In genomic region chr13:110006304-110006703, GRCh38 we compare ENCODE assay signal across 12 cellular contexts.
A peak's percentile ranks its signal among the peaks of the same experiment; 100 is the strongest.
DNase-seq lines count a peak whose midpoint lies in the region; FAIRE-seq and TF ChIP-seq lines count a peak whose summit lies in the region.
"Had no signal": no experiment of that assay in that cellular context is flagged by ENCODE, and none has a peak within 500 bp of the region (broad histone marks: within the 10 kb centered on the region; RNA-seq: fewer than 3 reads in every experiment).

No MANE protein-coding gene starts in this region.

- H3K36me3 Mint-ChIP-seq in osteocyte (ENCODE audit: unreplicated experiment), result no peaks in the 10 kb centered on the region
- H3K36me3 Mint-ChIP-seq in activated T-helper 1 cell treated with anti-CD3 and anti-CD28 coated beads, Interleukin-12 subunit alpha, Interleukin-12 subunit beta, Interleukin-2, Interleukin-4 antibody, amounts not matched to agents 30 ng/mL and 10 ng/mL and 1 ng/mL, durations not matched to agents 14 hours and 24 hours and 36 hours (ENCODE audit: low read depth), result no peaks in the 10 kb centered on the region
- H3K36me3 Mint-ChIP-seq: activated naive CD4-positive, alpha-beta T cell treated with anti-CD3 and anti-CD28 coated beads, Interleukin-2, amount 10 ng/mL, durations not matched to agents 7 days and 5 days had no signal

- dilution Hi-C loops in keratinocyte (cut with MboI; ENCODE audit: extremely low pct_ligation_motif_present, low sequenced_read_pairs), result no loop called here

- FAIRE-seq in keratinocyte (lab: Jason Lieb, UNC), result peak; percentile 98

- no peak for TF ChIP-seq POLR2A in spleen (IDR thresholded peaks at IDR 0.05)

- H2AFZ ChIP-seq in Karpas-422 (ENCODE audit: low read length) (no peak overlapping the region), keratinocyte (ENCODE audit: control insufficient read depth, low read length) (peak overlapping the region; percentile 58)

- no peak overlapping the region for H3K27ac Mint-ChIP-seq in osteocyte (ENCODE audit: unreplicated experiment)
- no peak overlapping the region for H3K27ac Mint-ChIP-seq in activated T-helper 1 cell treated with anti-CD3 and anti-CD28 coated beads, Interleukin-12 subunit alpha, Interleukin-12 subunit beta, Interleukin-2, Interleukin-4 antibody, amounts not matched to agents 30 ng/mL and 10 ng/mL and 1 ng/mL, durations not matched to agents 14 hours and 24 hours and 36 hours
- H3K27ac Mint-ChIP-seq: activated CD8-positive, alpha-beta T cell treated with anti-CD3 and anti-CD28 coated beads for 36 hours; activated naive CD4-positive, alpha-beta T cell treated with anti-CD3 and anti-CD28 coated beads, Interleukin-2, amount 10 ng/mL, durations not matched to agents 7 days and 5 days had no signal

- no peak overlapping the region for H3K9ac ChIP-seq in Karpas-422 (ENCODE audit: low read length)
- no peak overlapping the region for H3K9ac ChIP-seq in keratinocyte (ENCODE audit: control insufficient read depth, extremely low read depth, insufficient read depth, low read length)

- no peak overlapping the region for H3K4me3 Mint-ChIP-seq in osteocyte (ENCODE audit: unreplicated experiment)
- H3K4me3 Mint-ChIP-seq in activated T-helper 1 cell treated with anti-CD3 and anti-CD28 coated beads, Interleukin-12 subunit alpha, Interleukin-12 subunit beta, Interleukin-2, Interleukin-4 antibody, amounts not matched to agents 30 ng/mL and 10 ng/mL and 1 ng/mL, durations not matched to agents 14 hours and 24 hours and 36 hours, result no peak overlapping the region
- H3K4me3 Mint-ChIP-seq: activated CD8-positive, alpha-beta T cell treated with anti-CD3 and anti-CD28 coated beads for 36 hours; activated naive CD4-positive, alpha-beta T cell treated with anti-CD3 and anti-CD28 coated beads, Interleukin-2, amount 10 ng/mL, durations not matched to agents 7 days and 5 days had no signal

- no peaks in the 10 kb centered on the region for H3K9me2 ChIP-seq in Karpas-422 (replicated peaks; ENCODE audit: insufficient read depth, low read length)

- H3K27me3 ChIP-seq in Karpas-422 (ENCODE audit: low read length) (no peaks in the 10 kb centered on the region), keratinocyte (ENCODE audit: control insufficient read depth, extremely low read depth, insufficient read depth, low read length) (no peaks in the 10 kb centered on the region), spleen (replicated peaks in 1 of 7) (no peaks in the 10 kb centered on the region)

- H3K9me3 Mint-ChIP-seq in osteocyte (ENCODE audit: unreplicated experiment), result no peaks in the 10 kb centered on the region
- H3K9me3 Mint-ChIP-seq in activated T-helper 1 cell treated with anti-CD3 and anti-CD28 coated beads, Interleukin-12 subunit alpha, Interleukin-12 subunit beta, Interleukin-2, Interleukin-4 antibody, amounts not matched to agents 30 ng/mL and 10 ng/mL and 1 ng/mL, durations not matched to agents 14 hours and 24 hours and 36 hours, result no peaks in the 10 kb centered on the region
- H3K9me3 Mint-ChIP-seq: activated CD8-positive, alpha-beta T cell treated with anti-CD3 and anti-CD28 coated beads for 36 hours; activated naive CD4-positive, alpha-beta T cell treated with anti-CD3 and anti-CD28 coated beads, Interleukin-2, amount 10 ng/mL, durations not matched to agents 7 days and 5 days had no signal

- H3K27ac ChIP-seq in Karpas-422 (ENCODE audit: low read length) (no peak overlapping the region), keratinocyte (ENCODE audit: control insufficient read depth, insufficient read depth, low read length) (peak overlapping the region; percentile 67), spleen (no peak overlapping the region)

- intact Hi-C loops in activated T-helper 1 cell treated with anti-CD3 and anti-CD28 coated beads, Interleukin-12 subunit alpha, Interleukin-12 subunit beta, Interleukin-2, Interleukin-4 antibody, amounts not matched to agents 30 ng/mL and 10 ng/mL and 1 ng/mL, durations not matched to agents 14 hours and 24 hours and 36 hours (cut with micrococcal nuclease), result no loop called here
- intact Hi-C loops in spleen (cut with DNase I; ENCODE audit: low total_unique reads), result no loop called here

- H4K20me1 ChIP-seq in Karpas-422 (ENCODE audit: insufficient read depth, low read depth, low read length) (no peaks in the 10 kb centered on the region), keratinocyte (ENCODE audit: control insufficient read depth, extremely low read depth, insufficient read depth, low read length) (no peaks in the 10 kb centered on the region)

- no peaks in the 10 kb centered on the region for H3K9me1 ChIP-seq in keratinocyte (ENCODE audit: control insufficient read depth, extremely low read depth, insufficient read depth, low read length)

- H3K9me3 ChIP-seq in Karpas-422 (ENCODE audit: low read length) (no peaks in the 10 kb centered on the region), keratinocyte (ENCODE audit: control insufficient read depth, low read depth, low read length) (no peaks in the 10 kb centered on the region), spleen (no peaks in the 10 kb centered on the region)

- H3K4me2 ChIP-seq in Karpas-422 (ENCODE audit: low read depth, low read length, poor library complexity, severe bottlenecking) (no peak overlapping the region), keratinocyte (ENCODE audit: control insufficient read depth, extremely low read depth, insufficient read depth, low read depth, low read length) (peak overlapping the region; percentile 1)

- H3K4me1 ChIP-seq in Karpas-422 (ENCODE audit: low read length) (no peaks in the 10 kb centered on the region), keratinocyte (ENCODE audit: control insufficient read depth, extremely low read depth, insufficient read depth, low read length) (peaks cover 31% of the 10 kb centered on the region), spleen (no peaks in the 10 kb centered on the region)

- no peak overlapping the region for H3K4me3 ChIP-seq in Karpas-422 (ENCODE audit: low read length)
- no peak overlapping the region for H3K4me3 ChIP-seq in keratinocyte (ENCODE audit: control insufficient read depth in 2 of 3, extremely low read depth in 1 of 3, insufficient read depth in 2 of 3, low read depth in 1 of 3, low read length in 3 of 3)
- H3K4me3 ChIP-seq in spleen, result no peak overlapping the region

- H3K36me3 ChIP-seq in Karpas-422 (ENCODE audit: insufficient read depth, low read length) (no peaks in the 10 kb centered on the region), keratinocyte (ENCODE audit: control insufficient read depth in 2 of 2, extremely low read depth in 1 of 2, insufficient read depth in 2 of 2, low read length in 2 of 2) (no peaks in the 10 kb centered on the region), spleen (no peaks in the 10 kb centered on the region)

- no peaks in the 10 kb centered on the region for H3K27me3 Mint-ChIP-seq in osteocyte (ENCODE audit: unreplicated experiment)
- H3K27me3 Mint-ChIP-seq in activated T-helper 1 cell treated with anti-CD3 and anti-CD28 coated beads, Interleukin-12 subunit alpha, Interleukin-12 subunit beta, Interleukin-2, Interleukin-4 antibody, amounts not matched to agents 30 ng/mL and 10 ng/mL and 1 ng/mL, durations not matched to agents 14 hours and 24 hours and 36 hours (ENCODE audit: insufficient read depth), result no peaks in the 10 kb centered on the region
- H3K27me3 Mint-ChIP-seq: activated CD8-positive, alpha-beta T cell treated with anti-CD3 and anti-CD28 coated beads for 36 hours; activated naive CD4-positive, alpha-beta T cell treated with anti-CD3 and anti-CD28 coated beads, Interleukin-2, amount 10 ng/mL, durations not matched to agents 7 days and 5 days had no signal

- H3K4me1 Mint-ChIP-seq in osteocyte (ENCODE audit: unreplicated experiment), result peaks cover 35% of the 10 kb centered on the region
- H3K4me1 Mint-ChIP-seq in activated T-helper 1 cell treated with anti-CD3 and anti-CD28 coated beads, Interleukin-12 subunit alpha, Interleukin-12 subunit beta, Interleukin-2, Interleukin-4 antibody, amounts not matched to agents 30 ng/mL and 10 ng/mL and 1 ng/mL, durations not matched to agents 14 hours and 24 hours and 36 hours (ENCODE audit: low read depth), result no peaks in the 10 kb centered on the region
- H3K4me1 Mint-ChIP-seq: activated naive CD4-positive, alpha-beta T cell treated with anti-CD3 and anti-CD28 coated beads, Interleukin-2, amount 10 ng/mL, durations not matched to agents 7 days and 5 days had no signal

- WGBS in spleen, 5 donors, result 80 to 91% (median 86%) methylated on average over 8 of the region's 8 CpGs

- H3K79me2 ChIP-seq in Karpas-422 (ENCODE audit: low read length) (no peaks in the 10 kb centered on the region), keratinocyte (ENCODE audit: control insufficient read depth, insufficient read depth, low read length) (no peaks in the 10 kb centered on the region)

- peak; percentile 68 for DNase-seq in COLO668 (lab: John Stamatoyannopoulos, UW; ENCODE audit: unreplicated experiment)
- peak; percentile 19 for DNase-seq in Karpas-422
- DNase-seq in T1000 (lab: John Stamatoyannopoulos, UW), result peak; percentile 57
- DNase-seq in keratinocyte (ENCODE audit: low read depth, low spot score), result peak; percentile 46
- DNase-seq in stimulated activated CD4-positive, alpha-beta T cell treated with anti-CD3 and anti-CD28 coated beads, Interleukin-2, amount 100 ng/mL, for 48 hours, result no peak
- no peak for DNase-seq in osteocyte (ENCODE audit: extremely low spot score, unreplicated experiment)
- no peak for DNase-seq in activated T-helper 1 cell treated with anti-CD3 and anti-CD28 coated beads, Interleukin-12 subunit alpha, Interleukin-12 subunit beta, Interleukin-2, Interleukin-4 antibody, amounts not matched to agents 30 ng/mL and 10 ng/mL and 1 ng/mL, durations not matched to agents 14 hours and 24 hours and 36 hours (ENCODE audit: low spot score)
- no peak for DNase-seq in spleen
- DNase-seq: activated CD8-positive, alpha-beta T cell treated with anti-CD3 and anti-CD28 coated beads for 36 hours; activated naive CD4-positive, alpha-beta T cell treated with anti-CD3 and anti-CD28 coated beads, Interleukin-2, amount 10 ng/mL, durations not matched to agents 7 days and 5 days; left cardiac atrium; NCI-H1048 had no signal

- TF ChIP-seq CTCF in keratinocyte (optimal IDR thresholded peaks at IDR 0.05 in 1 of 3, IDR thresholded peaks at IDR 0.05 in 1 of 3, conservative IDR thresholded peaks at IDR 0.05 in 1 of 3; ENCODE audit: extremely low read depth in 1 of 3, insufficient read depth in 2 of 3, low read length in 3 of 3), result no peak
- no peak for TF ChIP-seq CTCF in osteocyte (IDR thresholded peaks at IDR 0.05)
- TF ChIP-seq CTCF in spleen (IDR thresholded peaks at IDR 0.05 in 8 of 11, conservative IDR thresholded peaks at IDR 0.05 in 3 of 11), result no peak

Comparison
In these comparisons a context has a peak if more than half of its experiments do, and no peak if none do; other contexts are left out.
1. DNase-seq: peak in COLO668 (single experiment), Karpas-422 (single experiment), T1000 (single experiment) and keratinocyte (single experiment); none in stimulated activated CD4-positive, alpha-beta T cell treated with anti-CD3 and anti-CD28 coated beads, Interleukin-2, amount 100 ng/mL, for 48 hours (0 of 2), osteocyte (single experiment), activated T-helper 1 cell treated with anti-CD3 and anti-CD28 coated beads, Interleukin-12 subunit alpha, Interleukin-12 subunit beta, Interleukin-2, Interleukin-4 antibody, amounts not matched to agents 30 ng/mL and 10 ng/mL and 1 ng/mL, durations not matched to agents 14 hours and 24 hours and 36 hours (single experiment) and spleen (single experiment).